In genomic region chr12:118025168-118025567, GRCh38 we compare ENCODE assay signal across 29 cellular contexts. TPM values are rescaled to one million over a fixed set of nuclear protein-coding genes. Genes with fewer than 3 reads are reported as not detected.
"Had no signal": no experiment of that assay in that cellular context is flagged by ENCODE, and none has a peak within 500 bp of the region (broad histone marks: within the 10 kb centered on the region; RNA-seq: fewer than 3 reads in every experiment).

No MANE protein-coding gene starts in this region.

- H3K4me3 ChIP-seq: left ventricle myocardium inferior, lung, pancreas, right atrium auricular region, smooth muscle cell, stomach, suprapubic skin, transverse colon had no signal

- H3K27me3 Mint-ChIP-seq: activated CD4-positive, alpha-beta memory T cell treated with anti-CD3 and anti-CD28 coated beads for 36 hours; activated CD4-positive, alpha-beta T cell treated with anti-CD3 and anti-CD28 coated beads, Interleukin-2, amount 10 ng/mL, durations not matched to agents 24 days and 14 days; activated naive CD8-positive, alpha-beta T cell treated with anti-CD3 and anti-CD28 coated beads, Interleukin-2, amount 10 ng/mL, durations not matched to agents 7 days and 5 days; stimulated activated memory B cell treated with anti-CD40 and anti-IgM and Interleukin-4, amounts not matched to agents 10 μg/mL and 1 μg/mL and 100 μg/mL, for 72 hours; T-helper 17 cell had no signal

- H3K27ac Mint-ChIP-seq: activated CD4-positive, alpha-beta memory T cell treated with anti-CD3 and anti-CD28 coated beads for 36 hours; activated naive CD4-positive, alpha-beta T cell treated with anti-CD3 and anti-CD28 coated beads for 36 hours; activated naive CD8-positive, alpha-beta T cell treated with anti-CD3 and anti-CD28 coated beads, Interleukin-2, amount 10 ng/mL, durations not matched to agents 7 days and 5 days; activated T-helper 1 cell treated with anti-CD3 and anti-CD28 coated beads, Interleukin-12 subunit alpha, Interleukin-12 subunit beta, Interleukin-2, Interleukin-4 antibody, amounts not matched to agents 30 ng/mL and 10 ng/mL and 1 ng/mL, durations not matched to agents 14 hours and 24 hours and 36 hours; nephron; stimulated activated memory B cell treated with anti-CD40 and anti-IgM and Interleukin-4, amounts not matched to agents 10 μg/mL and 1 μg/mL and 100 μg/mL, for 72 hours; T-helper 17 cell had no signal

- H3K4me1 ChIP-seq: left ventricle myocardium inferior, pancreas, right atrium auricular region, stomach, suprapubic skin, transverse colon had no signal

- H3K27me3 ChIP-seq: pancreas, right atrium auricular region, stomach, suprapubic skin, transverse colon had no signal

- DNase-seq: activated CD4-positive, alpha-beta memory T cell treated with anti-CD3 and anti-CD28 coated beads for 36 hours; activated CD4-positive, alpha-beta T cell treated with anti-CD3 and anti-CD28 coated beads, Interleukin-2, amount 10 ng/mL, durations not matched to agents 24 days and 14 days; activated effector memory CD4-positive, alpha-beta T cell treated with anti-CD3 and anti-CD28 coated beads, Interleukin-2, amount 50 U/mL, for 16 hours; activated naive CD4-positive, alpha-beta T cell treated with anti-CD3 and anti-CD28 coated beads for 36 hours; activated naive CD8-positive, alpha-beta T cell treated with anti-CD3 and anti-CD28 coated beads, Interleukin-2, amount 10 ng/mL, durations not matched to agents 7 days and 5 days; amniotic stem cell; central memory CD4-positive, alpha-beta T cell; dermis blood vessel endothelial cell; effector CD8-positive, alpha-beta T cell; left ventricle myocardium inferior; pancreas; stimulated activated CD4-positive, alpha-beta T cell treated with anti-CD3 and anti-CD28 coated beads, Interleukin-1b, Interleukin-23, amount 100 ng/mL, for 48 hours; stimulated activated CD4-positive, alpha-beta T cell treated with anti-CD3 and anti-CD28 coated beads, Interleukin-4, amount 100 ng/mL, for 4 hours; stimulated activated CD8-positive, alpha-beta memory T cell treated with anti-CD3 and anti-CD28 coated beads, Interleukin-4, amount 100 ng/mL, for 48 hours; stomach; T-helper 17 cell; T1000; transverse colon; WERI-Rb-1 had no signal

- H3K4me1 Mint-ChIP-seq: nephron; stimulated activated memory B cell treated with anti-CD40 and anti-IgM and Interleukin-4, amounts not matched to agents 10 μg/mL and 1 μg/mL and 100 μg/mL, for 72 hours had no signal

- H3K4me3 Mint-ChIP-seq: activated CD4-positive, alpha-beta memory T cell treated with anti-CD3 and anti-CD28 coated beads for 36 hours; activated CD4-positive, alpha-beta T cell treated with anti-CD3 and anti-CD28 coated beads, Interleukin-2, amount 10 ng/mL, durations not matched to agents 24 days and 14 days; activated naive CD4-positive, alpha-beta T cell treated with anti-CD3 and anti-CD28 coated beads for 36 hours; activated naive CD8-positive, alpha-beta T cell treated with anti-CD3 and anti-CD28 coated beads, Interleukin-2, amount 10 ng/mL, durations not matched to agents 7 days and 5 days; activated T-helper 1 cell treated with anti-CD3 and anti-CD28 coated beads, Interleukin-12 subunit alpha, Interleukin-12 subunit beta, Interleukin-2, Interleukin-4 antibody, amounts not matched to agents 30 ng/mL and 10 ng/mL and 1 ng/mL, durations not matched to agents 14 hours and 24 hours and 36 hours; nephron; stimulated activated memory B cell treated with anti-CD40 and anti-IgM and Interleukin-4, amounts not matched to agents 10 μg/mL and 1 μg/mL and 100 μg/mL, for 72 hours; T-helper 17 cell had no signal

- H3K9me3 ChIP-seq: left ventricle myocardium inferior, pancreas, right atrium auricular region, stomach, suprapubic skin, transverse colon had no signal

- H3K27ac ChIP-seq: epithelial cell of prostate, left ventricle myocardium inferior, pancreas, right atrium auricular region, stomach, suprapubic skin, transverse colon, WERI-Rb-1 had no signal

- H3K9me3 Mint-ChIP-seq: activated CD4-positive, alpha-beta memory T cell treated with anti-CD3 and anti-CD28 coated beads for 36 hours; activated CD4-positive, alpha-beta T cell treated with anti-CD3 and anti-CD28 coated beads, Interleukin-2, amount 10 ng/mL, durations not matched to agents 24 days and 14 days; activated naive CD4-positive, alpha-beta T cell treated with anti-CD3 and anti-CD28 coated beads for 36 hours; activated naive CD8-positive, alpha-beta T cell treated with anti-CD3 and anti-CD28 coated beads, Interleukin-2, amount 10 ng/mL, durations not matched to agents 7 days and 5 days; activated T-helper 1 cell treated with anti-CD3 and anti-CD28 coated beads, Interleukin-12 subunit alpha, Interleukin-12 subunit beta, Interleukin-2, Interleukin-4 antibody, amounts not matched to agents 30 ng/mL and 10 ng/mL and 1 ng/mL, durations not matched to agents 14 hours and 24 hours and 36 hours; nephron; stimulated activated memory B cell treated with anti-CD40 and anti-IgM and Interleukin-4, amounts not matched to agents 10 μg/mL and 1 μg/mL and 100 μg/mL, for 72 hours had no signal

- ATAC-seq: activated CD4-positive, CD25-positive, alpha-beta regulatory T cell treated with anti-CD3 and anti-CD28 coated beads, Interleukin-2, amount 50 U/mL, for 24 hours; pancreas; stimulated activated memory B cell treated with anti-CD40 and anti-IgM and Interleukin-4, amounts not matched to agents 10 μg/mL and 1 μg/mL and 100 μg/mL, for 72 hours; T-helper 17 cell had no signal

RNA-seq across cellular contexts. Expression of gene KSR2, which starts 56.4 kb away (rescaled TPM):
- total RNA-seq: activated naive CD8-positive, alpha-beta T cell treated with anti-CD3 and anti-CD28 coated beads, Interleukin-2, amount 10 ng/mL, durations not matched to agents 7 days and 5 days; left ventricle myocardium inferior; mesenteric fat pad had no signal
